Comparison of ENCODE assay signal across 2 cellular contexts in the genomic region with DNA sequence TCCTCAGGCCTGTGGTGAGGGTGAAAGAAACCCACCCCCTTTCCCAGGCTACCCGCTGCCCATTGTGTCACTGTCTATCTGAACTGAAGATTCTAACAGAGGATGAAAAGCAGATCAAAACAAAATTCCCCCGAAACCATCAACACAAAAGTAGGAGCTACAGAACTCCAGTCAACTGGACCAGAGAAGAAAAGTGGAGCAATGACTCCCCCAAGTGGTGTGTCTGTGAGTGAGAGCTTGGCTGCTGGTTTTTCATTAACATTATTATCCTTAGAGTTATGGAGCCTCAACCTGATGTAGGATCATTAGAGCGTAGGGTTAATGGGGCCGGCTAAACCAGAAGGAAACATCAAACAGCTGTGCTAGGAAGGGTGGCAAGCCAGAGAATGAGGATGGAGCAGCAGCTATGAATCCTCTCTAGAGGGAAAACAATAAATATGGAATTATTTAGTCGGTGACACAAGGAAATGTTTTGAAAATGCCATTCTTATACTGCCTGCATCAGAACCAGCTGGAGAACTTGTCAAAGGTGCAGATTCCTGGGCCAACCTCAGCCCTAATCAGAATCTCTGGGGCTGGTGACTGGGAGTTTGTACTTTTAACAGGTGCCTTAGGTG.
TF ChIP-seq lines count a peak whose summit lies in the region.

No MANE protein-coding gene starts in this region.

TF ChIP-seq in H1, 55 proteins besides CTCF, POLR2A, EP300 and RAD21:
- TF ChIP-seq, protein P1, sequence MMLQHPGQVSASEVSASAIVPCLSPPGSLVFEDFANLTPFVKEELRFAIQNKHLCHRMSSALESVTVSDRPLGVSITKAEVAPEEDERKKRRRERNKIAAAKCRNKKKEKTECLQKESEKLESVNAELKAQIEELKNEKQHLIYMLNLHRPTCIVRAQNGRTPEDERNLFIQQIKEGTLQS (IDR thresholded peaks at IDR 0.05; ENCODE audit: insufficient read depth, low read depth, low read length): no peak
- TF ChIP-seq ZNF274 (IDR thresholded peaks at IDR 0.05; ENCODE audit: borderline replicate concordance, extremely low read depth, low read length) (no peak), MAFK (IDR thresholded peaks at IDR 0.05; ENCODE audit: low read depth, low read length) (no peak), SIX5 (IDR thresholded peaks at IDR 0.05; ENCODE audit: low read depth, low read length) (no peak), CBX8 (IDR thresholded peaks at IDR 0.05; ENCODE audit: borderline replicate concordance, low read depth, low read length) (no peak), SUZ12 (IDR thresholded peaks at IDR 0.05; ENCODE audit: low read length) (no peak)
- TF ChIP-seq, protein P2, sequence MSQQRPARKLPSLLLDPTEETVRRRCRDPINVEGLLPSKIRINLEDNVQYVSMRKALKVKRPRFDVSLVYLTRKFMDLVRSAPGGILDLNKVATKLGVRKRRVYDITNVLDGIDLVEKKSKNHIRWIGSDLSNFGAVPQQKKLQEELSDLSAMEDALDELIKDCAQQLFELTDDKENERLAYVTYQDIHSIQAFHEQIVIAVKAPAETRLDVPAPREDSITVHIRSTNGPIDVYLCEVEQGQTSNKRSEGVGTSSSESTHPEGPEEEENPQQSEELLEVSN (IDR thresholded peaks at IDR 0.05): no peak

TF ChIP-seq in GM12891, 5 proteins besides CTCF, POLR2A, EP300 and RAD21 (continued from another document):
- no peak for TF ChIP-seq PAX5 (IDR thresholded peaks at IDR 0.05; ENCODE audit: insufficient read depth, low read length, severe bottlenecking)
